Comparison of ENCODE assay signal across 22 cellular contexts in genomic region chr7:153939177-153939576, GRCh38.
"Had no signal": no experiment of that assay in that cellular context is flagged by ENCODE, and none has a peak within 500 bp of the region (broad histone marks: within the 10 kb centered on the region; RNA-seq: fewer than 3 reads in every experiment).

No MANE protein-coding gene starts in this region.

- H3K4me3 ChIP-seq: SJSA1 had no signal

- H3K36me3 ChIP-seq: SJSA1 had no signal

- DNase-seq: activated B cell treated with CpG ODN at 0.5 μM for 24 hours; activated CD4-positive, alpha-beta T cell treated with anti-CD3 and anti-CD28 coated beads for 1 hour; activated CD4-positive, alpha-beta T cell treated with anti-CD3 and anti-CD28 coated beads, Interleukin-2, amount 10 ng/mL, durations not matched to agents 24 days and 14 days; activated CD4-positive, alpha-beta T cell treated with anti-CD3 and anti-CD28 coated beads, Interleukin-2, amount 50 U/mL, for 48 hours; activated CD8-positive, alpha-beta memory T cell treated with anti-CD3 and anti-CD28 coated beads, Interleukin-2, amount 10 ng/mL, durations not matched to agents 7 days and 5 days; activated effector memory CD4-positive, alpha-beta T cell treated with Interleukin-2 at 50 U/mL for 16 hours; activated naive CD4-positive, alpha-beta T cell; activated T-cell treated with anti-CD3 and anti-CD28 coated beads, Interleukin-2, amount 50 U/mL, for 24 hours; aorta; central memory CD4-positive, alpha-beta T cell; Kasumi-1; KBM-7; NCI-H1048; NCI-H1417 treated with DMSO at 0.1 percent for 48 hours; NCI-H2029; NCI-H526 treated with DMSO at 0.1 percent for 48 hours; PC-3; SHP77; T-cell; T-helper 2 cell; T1000 had no signal

- H3K4me1 ChIP-seq: SJSA1 had no signal

- H3K27me3 ChIP-seq: SJSA1 had no signal

- H3K27ac ChIP-seq: SJSA1 had no signal
